Comparison of ENCODE assay signal across 8 cellular contexts in genomic region chr5:95961617-95962474, GRCh38. TPM values are rescaled to one million over a fixed set of nuclear protein-coding genes. Genes with fewer than 3 reads are reported as not detected.
A peak's percentile ranks its signal among the peaks of the same experiment; 100 is the strongest.
DNase-seq lines count a peak whose midpoint lies in the region; ATAC-seq, FAIRE-seq and TF ChIP-seq lines count a peak whose summit lies in the region.

ELL2 (minus strand) TSS chr5:95961851; CDS start chr5:95961721, 130 bp downstream.

- H3K36me3 ChIP-seq in bronchial epithelial cell (ENCODE audit: control insufficient read depth, insufficient read depth, low read length) (peaks cover 4% of the 10 kb centered on the region), iPS-20b (ENCODE audit: insufficient read depth, low read depth, low read length) (no peaks in the 10 kb centered on the region), skeletal muscle tissue (ENCODE audit: control insufficient read depth in 3 of 3, insufficient read depth in 3 of 3, low read length in 3 of 3) (no peaks in the 10 kb centered on the region)

- POLR2A ChIA-PET in A549 (lab: Yijun Ruan, JAX): interaction anchor here (0.6 to 1.9 kb wide), 10 partner anchors 8 to 373 kb away, joined by 3 to 8 read pairs (median 3); no protein-coding TSS in a partner anchor
- POLR2A ChIA-PET in WTC11 (lab: Charles Lee): interaction anchor here (0.7 to 1.8 kb wide), 5 partner anchors 67 to 470 kb away, joined by 3 to 5 read pairs (median 3); no protein-coding TSS in a partner anchor

- WGBS in A549 (ENCODE audit: missing lambda C conversion rate): 5% methylated on average over 15 of the region's 63 CpGs

- H3K4me3 Mint-ChIP-seq in WTC11: peak within 1 kb of the TSS; percentile 95

- no peaks in the 10 kb centered on the region for H3K36me3 Mint-ChIP-seq in WTC11

- TF ChIP-seq EP300 in A549 (IDR thresholded peaks at IDR 0.05): 0 out of 5 replicates have a peak, but pooled peaks of 1 of the 2 experiments have one; percentile 12

- TF ChIP-seq POLR2A in A549 (IDR thresholded peaks at IDR 0.05; ENCODE audit: low read length): peak; percentile 50; the same call in 1 of the 2 replicates
- TF ChIP-seq POLR2A in GM18526 (IDR thresholded peaks at IDR 0.05; ENCODE audit: extremely low read depth, insufficient read length): peak; percentile 92

- peaks cover 61% of the 10 kb centered on the region for H3K4me1 Mint-ChIP-seq in WTC11

- no peaks in the 10 kb centered on the region for H3K9me3 Mint-ChIP-seq in WTC11

- peak within 1 kb of the TSS; percentile 93 for H3K4me2 ChIP-seq in A549

- no peaks in the 10 kb centered on the region for H3K9me3 ChIP-seq in A549
- H3K9me3 ChIP-seq in iPS-20b (ENCODE audit: insufficient read depth, low read depth, low read length): no peaks in the 10 kb centered on the region
- H3K9me3 ChIP-seq in skeletal muscle tissue (ENCODE audit: control insufficient read depth in 3 of 3, low read length in 3 of 3): no peaks in the 10 kb centered on the region

- H3K4me3 ChIP-seq in A549 (peak within 1 kb of the TSS; percentile 67), bronchial epithelial cell (ENCODE audit: low read depth, low read length) (peak within 1 kb of the TSS; percentile 99), iPS-20b (ENCODE audit: low read length) (peak within 1 kb of the TSS; percentile 89), skeletal muscle tissue (ENCODE audit: low read length in 3 of 3) (peak within 1 kb of the TSS; percentile 87 to 96 (median 93))

- peak within 1 kb of the TSS; percentile 99 for H3K27ac Mint-ChIP-seq in WTC11

- H3K9ac ChIP-seq in iPS-20b (ENCODE audit: low read depth, low read length): peak within 1 kb of the TSS; percentile 85; the same call in 1 of the 2 replicates
- H3K9ac ChIP-seq in skeletal muscle tissue (ENCODE audit: low read depth in 1 of 3, low read length in 3 of 3): peak within 1 kb of the TSS; percentile 88 to 92 (median 91)

- H3K27me3 Mint-ChIP-seq in WTC11 (ENCODE audit: low read depth): peaks cover 15% of the 10 kb centered on the region

- DNase-seq in A549 (ENCODE audit: low read depth in 1 of 2, low spot score in 1 of 2) (peak; percentile 96 to 100), NCI-H2171 treated with DMSO at 0.1 percent for 48 hours (lab: John Stamatoyannopoulos, UW) (peak; percentile 58), WTC11 (ENCODE audit: low spot score) (peak; percentile 98), bronchial epithelial cell (ENCODE audit: low read depth) (peak; percentile 98)

- H3K27ac ChIP-seq in A549 (peak within 1 kb of the TSS; percentile 89 to 95), iPS-20b (ENCODE audit: low read length) (peak within 1 kb of the TSS; percentile 64), skeletal muscle tissue (ENCODE audit: low read depth, low read length) (peak within 1 kb of the TSS; percentile 94)

- no peak for TF ChIP-seq RAD21 in A549 (conservative IDR thresholded peaks at IDR 0.05 in 1 of 2, IDR thresholded peaks at IDR 0.05 in 1 of 2)

- ATAC-seq in A549 (peak; percentile 88 to 90), HG03064 (IDR thresholded peaks at IDR 0.05; ENCODE audit: low read depth, unreplicated experiment) (peak; percentile 87), WTC11 (peak; percentile 80)

- FAIRE-seq in A549 (lab: Jason Lieb, UNC) (no peak), bronchial epithelial cell (lab: Jason Lieb, UNC) (no peak)

- CTCF ChIA-PET in A549 (lab: Yijun Ruan, JAX): interaction anchor here (0.6 to 8.3 kb wide), 32 partner anchors 12 to 376 kb away, joined by 3 to 76 read pairs (median 4); no protein-coding TSS in a partner anchor
- CTCF ChIA-PET in WTC11 (lab: Charles Lee): interaction anchor here (0.7 to 2.4 kb wide), 9 partner anchors 11 to 374 kb away, joined by 3 to 9 read pairs (median 5); no protein-coding TSS in a partner anchor

- H3K27me3 ChIP-seq in bronchial epithelial cell (ENCODE audit: control insufficient read depth, insufficient read depth, low read length): no peaks in the 10 kb centered on the region
- peaks cover 21% of the 10 kb centered on the region for H3K27me3 ChIP-seq in iPS-20b (ENCODE audit: insufficient read depth, low read length)
- H3K27me3 ChIP-seq in skeletal muscle tissue (ENCODE audit: control insufficient read depth in 3 of 3, insufficient read depth in 3 of 3, low read length in 3 of 3): no peaks in the 10 kb centered on the region

- TF ChIP-seq CTCF in A549 (IDR thresholded peaks at IDR 0.05) (no peak), WTC11 (IDR thresholded peaks at IDR 0.05) (no peak), bronchial epithelial cell (IDR thresholded peaks at IDR 0.05; ENCODE audit: insufficient read depth, low read length, severe bottlenecking) (no peak)

- H3K4me1 ChIP-seq in A549 (peaks cover 52% of the 10 kb centered on the region), iPS-20b (ENCODE audit: insufficient read depth, low read length) (peaks cover 48% of the 10 kb centered on the region), skeletal muscle tissue (ENCODE audit: control insufficient read depth in 3 of 3, insufficient read depth in 3 of 3, low read length in 3 of 3) (peaks cover 16 to 34% (median 20%) of the 10 kb centered on the region in 3 donors)

TF ChIP-seq in A549, 52 proteins besides CTCF, POLR2A, EP300 and RAD21 (continues in another document):
- TF ChIP-seq MYC (IDR thresholded peaks at IDR 0.05; ENCODE audit: borderline replicate concordance, low read length) (0 out of 2 replicates have a peak, but pooled peaks have one; percentile 32), PHF8 (IDR thresholded peaks at IDR 0.05; ENCODE audit: borderline replicate concordance, low read depth) (0 out of 2 replicates have a peak, but pooled peaks have one; percentile 51), BCL3 (IDR thresholded peaks at IDR 0.05) (no peak), FOXS1 (CRISPR knock-in tag; IDR thresholded peaks at IDR 0.05) (0 out of 2 replicates have a peak, but pooled peaks have one; percentile 9), CHD4 (IDR thresholded peaks at IDR 0.05; ENCODE audit: borderline replicate concordance) (peak; percentile 64; the same call in 1 of the 2 replicates), SMC3 (IDR thresholded peaks at IDR 0.05) (peak; percentile 5; the same call in 1 of the 3 replicates), TFCP2L1 (CRISPR knock-in tag; IDR thresholded peaks at IDR 0.05) (0 out of 2 replicates have a peak, but pooled peaks have one; percentile 49)

TF ChIP-seq in WTC11, 78 proteins besides CTCF, POLR2A, EP300 and RAD21 (continues in another document):
- no peak for TF ChIP-seq PRDM15 (CRISPR knock-in tag; IDR thresholded peaks at IDR 0.05)
- no peak for TF ChIP-seq ZNF317 (CRISPR knock-in tag; IDR thresholded peaks at IDR 0.05; ENCODE audit: borderline replicate concordance, low read depth)
- TF ChIP-seq E2F4 (CRISPR knock-in tag; IDR thresholded peaks at IDR 0.05; ENCODE audit: borderline replicate concordance, low read depth): no peak
- TF ChIP-seq FOXK1 (CRISPR knock-in tag; IDR thresholded peaks at IDR 0.05): 0 out of 2 replicates have a peak, but pooled peaks have one; percentile 13
- TF ChIP-seq PRRX2 (CRISPR knock-in tag; IDR thresholded peaks at IDR 0.05): no peak
- no peak for TF ChIP-seq SOX15 (CRISPR knock-in tag; IDR thresholded peaks at IDR 0.05)

RNA-seq across cellular contexts. Expression of gene ELL2, which starts in this region (rescaled TPM):
- polyA plus RNA-seq in A549 (2011; rRNA removed) (23.8 and 24.2 TPM in 2 replicates), A549 (2017; fragmentation: RNase III; extraction: RNeasy Plus Mini Kit Qiagen cat#74134 plus additional on column Dnase treatment) (9.7 to 12.5 TPM (median 11.8 TPM) in 3 replicates)
- 3.8 and 4.0 TPM in 2 replicates for polyA plus RNA-seq in A549 (2012; cell fraction: cytosol; rRNA removed)
- 3.5 and 4.9 TPM in 2 replicates for polyA plus RNA-seq in A549 (2012; cell fraction: nucleus; rRNA removed)
- polyA minus RNA-seq in A549 (2011; rRNA and poly(A)+ RNA removed): 25.5 and 26.9 TPM in 2 replicates
- total RNA-seq in WTC11 (2021) (20.5 to 24.4 TPM (median 23.9 TPM) in 3 replicates), bronchial epithelial cell (76.3 and 146 TPM in 2 replicates), skeletal muscle tissue (5.7 TPM)

Comparison
In these comparisons a context has a peak if more than half of its experiments do, and no peak if none do; other contexts are left out.
1. Peak in every context shown above with its lines: DNase-seq, ATAC-seq, H3K4me3 ChIP-seq and H3K27ac ChIP-seq.